Comparison of ENCODE assay signal across 25 cellular contexts in genomic region chr11:8596504-8597046, GRCh38.
"Had no signal": no experiment of that assay in that cellular context is flagged by ENCODE, and none has a peak within 500 bp of the region (broad histone marks: within the 10 kb centered on the region; RNA-seq: fewer than 3 reads in every experiment).

No MANE protein-coding gene starts in this region.

- H3K27ac Mint-ChIP-seq: activated CD4-positive, alpha-beta memory T cell treated with anti-CD3 and anti-CD28 coated beads for 36 hours; activated CD4-positive, alpha-beta T cell treated with anti-CD3 and anti-CD28 coated beads, Interleukin-2, amount 10 ng/mL, durations not matched to agents 24 days and 14 days; activated naive CD4-positive, alpha-beta T cell treated with anti-CD3 and anti-CD28 coated beads, Interleukin-2, amount 50 U/mL, for 24 hours; activated naive CD8-positive, alpha-beta T cell treated with anti-CD3 and anti-CD28 coated beads, Interleukin-2, amount 50 U/mL, for 24 hours; natural killer cell treated with Interleukin-12 subunit alpha and Interleukin-12 subunit beta and Interleukin-15 and Interleukin-18, amount 100 ng/mL, for 72 hours; progenitor cell of endocrine pancreas; stimulated activated effector memory CD8-positive, alpha-beta T cell treated with anti-CD3 and anti-CD28 coated beads, Interleukin-12 subunit alpha, Interleukin-12 subunit beta, amount 100 ng/mL, for 72 hours; stimulated activated naive CD8-positive, alpha-beta T cell treated with anti-CD3 and anti-CD28 coated beads, Interleukin-15, Interleukin-2, amounts not matched to agents 100 ng/mL and 50 ng/mL, for 24 hours had no signal

- H3K27me3 ChIP-seq: ovary had no signal

- H3K9me3 ChIP-seq: breast epithelium, esophagus squamous epithelium, left lung, lower lobe of right lung, mucosa of descending colon, ovary, sigmoid colon, thoracic aorta had no signal

- H3K4me3 Mint-ChIP-seq: activated CD4-positive, alpha-beta memory T cell treated with anti-CD3 and anti-CD28 coated beads for 36 hours; activated CD4-positive, alpha-beta T cell treated with anti-CD3 and anti-CD28 coated beads, Interleukin-2, amount 10 ng/mL, durations not matched to agents 24 days and 14 days; activated naive CD4-positive, alpha-beta T cell treated with anti-CD3 and anti-CD28 coated beads, Interleukin-2, amount 50 U/mL, for 24 hours; activated naive CD8-positive, alpha-beta T cell treated with anti-CD3 and anti-CD28 coated beads, Interleukin-2, amount 50 U/mL, for 24 hours; natural killer cell treated with Interleukin-12 subunit alpha and Interleukin-12 subunit beta and Interleukin-15 and Interleukin-18, amount 100 ng/mL, for 72 hours; stimulated activated effector memory CD8-positive, alpha-beta T cell treated with anti-CD3 and anti-CD28 coated beads, Interleukin-12 subunit alpha, Interleukin-12 subunit beta, amount 100 ng/mL, for 72 hours; stimulated activated naive CD8-positive, alpha-beta T cell treated with anti-CD3 and anti-CD28 coated beads, Interleukin-15, Interleukin-2, amounts not matched to agents 100 ng/mL and 50 ng/mL, for 24 hours had no signal

- ATAC-seq: activated CD4-positive, CD25-positive, alpha-beta regulatory T cell treated with anti-CD3 and anti-CD28 coated beads, Interleukin-2, amount 50 U/mL, for 24 hours; activated naive CD8-positive, alpha-beta T cell treated with anti-CD3 and anti-CD28 coated beads, Interleukin-2, amount 50 U/mL, for 24 hours; lower lobe of right lung; mucosa of descending colon; natural killer cell treated with Interleukin-12 subunit alpha and Interleukin-12 subunit beta and Interleukin-15 and Interleukin-18, amount 100 ng/mL, for 72 hours; stimulated activated effector memory CD8-positive, alpha-beta T cell treated with anti-CD3 and anti-CD28 coated beads, Interleukin-12 subunit alpha, Interleukin-12 subunit beta, amount 100 ng/mL, for 72 hours had no signal

- H3K9me3 Mint-ChIP-seq: activated CD4-positive, alpha-beta memory T cell treated with anti-CD3 and anti-CD28 coated beads for 36 hours; activated CD4-positive, alpha-beta T cell treated with anti-CD3 and anti-CD28 coated beads, Interleukin-2, amount 10 ng/mL, durations not matched to agents 24 days and 14 days; activated naive CD4-positive, alpha-beta T cell treated with anti-CD3 and anti-CD28 coated beads, Interleukin-2, amount 50 U/mL, for 24 hours; activated naive CD8-positive, alpha-beta T cell treated with anti-CD3 and anti-CD28 coated beads, Interleukin-2, amount 50 U/mL, for 24 hours; natural killer cell treated with Interleukin-12 subunit alpha and Interleukin-12 subunit beta and Interleukin-15 and Interleukin-18, amount 100 ng/mL, for 72 hours; stimulated activated effector memory CD8-positive, alpha-beta T cell treated with anti-CD3 and anti-CD28 coated beads, Interleukin-12 subunit alpha, Interleukin-12 subunit beta, amount 100 ng/mL, for 72 hours; stimulated activated naive CD8-positive, alpha-beta T cell treated with anti-CD3 and anti-CD28 coated beads, Interleukin-15, Interleukin-2, amounts not matched to agents 100 ng/mL and 50 ng/mL, for 24 hours had no signal

- H3K4me3 ChIP-seq: breast epithelium, esophagus squamous epithelium, left lung, lower lobe of right lung, mucosa of descending colon, ovary, sigmoid colon, thoracic aorta had no signal

- H3K4me1 Mint-ChIP-seq: stimulated activated effector memory CD8-positive, alpha-beta T cell treated with anti-CD3 and anti-CD28 coated beads, Interleukin-12 subunit alpha, Interleukin-12 subunit beta, amount 100 ng/mL, for 72 hours had no signal

- H3K27me3 Mint-ChIP-seq: progenitor cell of endocrine pancreas had no signal

- DNase-seq: activated CD4-positive, alpha-beta memory T cell treated with anti-CD3 and anti-CD28 coated beads for 36 hours; activated CD4-positive, alpha-beta T cell treated with anti-CD3 and anti-CD28 coated beads, Interleukin-2, amount 10 ng/mL, durations not matched to agents 24 days and 14 days; activated CD8-positive, alpha-beta memory T cell treated with anti-CD3 and anti-CD28 coated beads, Interleukin-2, amount 50 U/mL, for 4 hours; activated gamma-delta T cell; activated naive CD8-positive, alpha-beta T cell treated with anti-CD3 and anti-CD28 coated beads, Interleukin-2, amount 50 U/mL, for 24 hours; activated T-cell treated with anti-CD3 and anti-CD28 coated beads, Interleukin-2, amount 50 U/mL, for 1 hour; central memory CD4-positive, alpha-beta T cell; esophagus squamous epithelium; left lung; lower lobe of right lung; mucosa of descending colon; ovary; sigmoid colon; small intestine; stimulated activated CD4-positive, alpha-beta T cell treated with anti-CD3 and anti-CD28 coated beads, Interleukin-4, amount 100 ng/mL, for 24 hours; WERI-Rb-1 had no signal

- H3K36me3 Mint-ChIP-seq: activated CD4-positive, alpha-beta memory T cell treated with anti-CD3 and anti-CD28 coated beads for 36 hours; natural killer cell treated with Interleukin-12 subunit alpha and Interleukin-12 subunit beta and Interleukin-15 and Interleukin-18, amount 100 ng/mL, for 72 hours; stimulated activated effector memory CD8-positive, alpha-beta T cell treated with anti-CD3 and anti-CD28 coated beads, Interleukin-12 subunit alpha, Interleukin-12 subunit beta, amount 100 ng/mL, for 72 hours had no signal

- H3K27ac ChIP-seq: breast epithelium, epithelial cell of prostate, esophagus squamous epithelium, left lung, lower lobe of right lung, ovary, sigmoid colon, thoracic aorta, WERI-Rb-1 had no signal

- H3K36me3 ChIP-seq: breast epithelium, esophagus squamous epithelium, left lung, lower lobe of right lung, ovary, sigmoid colon, thoracic aorta, WERI-Rb-1 had no signal
